Comparison of ENCODE assay signal across 24 cellular contexts in the genomic region with DNA sequence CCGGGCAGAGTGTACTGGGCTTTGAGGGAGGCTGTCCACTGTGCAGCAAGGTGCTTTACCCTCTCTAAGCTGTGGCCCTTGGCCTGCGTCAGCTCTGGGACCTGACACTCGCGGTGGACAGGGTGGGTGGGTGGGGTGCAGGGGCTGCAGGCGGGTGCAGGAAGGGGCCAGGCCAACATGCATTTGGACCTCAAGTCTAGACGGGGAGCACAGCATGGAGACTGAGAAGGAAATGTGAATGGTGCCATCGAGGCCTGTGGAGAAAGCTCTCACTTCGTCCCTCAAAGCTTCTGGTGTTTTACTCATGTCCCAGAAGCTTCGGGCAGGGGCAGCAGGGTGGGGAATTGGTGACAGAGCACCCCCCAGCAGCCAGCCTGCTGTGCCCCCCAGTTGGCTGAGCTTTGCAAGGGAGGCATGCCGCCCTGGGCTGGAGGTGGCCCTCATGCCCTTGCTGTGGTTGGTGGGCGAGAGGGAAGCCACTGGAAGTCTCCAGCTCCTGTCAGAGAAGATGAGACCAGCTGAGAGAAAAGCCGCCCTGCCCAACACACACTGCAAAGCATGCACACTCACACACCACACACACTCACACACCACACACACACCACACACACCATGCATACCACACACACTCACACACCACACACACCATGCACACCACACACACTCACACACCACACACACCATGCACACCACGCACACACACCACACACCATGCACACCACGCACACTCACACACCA. TPM values are rescaled to one million over a fixed set of nuclear protein-coding genes. Genes with fewer than 3 reads are reported as not detected.
DNase-seq lines count a peak whose midpoint lies in the region; ATAC-seq and TF ChIP-seq lines count a peak whose summit lies in the region.
"Had no signal": no experiment of that assay in that cellular context is flagged by ENCODE, and none has a peak within 500 bp of the region (broad histone marks: within the 10 kb centered on the region; RNA-seq: fewer than 3 reads in every experiment).

No MANE protein-coding gene starts in this region.

- no peaks in the 10 kb centered on the region for H3K27me3 ChIP-seq in endodermal cell (ENCODE audit: control insufficient read depth, insufficient read depth, low read length, poor library complexity, severe bottlenecking)
- H3K27me3 ChIP-seq: SJCRH30 had no signal

- no peaks in the 10 kb centered on the region for H3K9me3 ChIP-seq in HEK293 (ENCODE audit: control insufficient read depth, insufficient read depth, low read depth, low read length)
- no peaks in the 10 kb centered on the region for H3K9me3 ChIP-seq in endodermal cell (ENCODE audit: control insufficient read depth, low read length)
- H3K9me3 ChIP-seq: SJCRH30 had no signal

- DNase-seq in activated CD8-positive, alpha-beta memory T cell treated with anti-CD3 and anti-CD28 coated beads, Interleukin-2, amount 10 ng/mL, durations not matched to agents 7 days and 5 days = no peak
- no peak for DNase-seq in activated CD8-positive, alpha-beta memory T cell treated with anti-CD3 and anti-CD28 coated beads, Interleukin-2, amount 50 U/mL, for 4 hours
- DNase-seq in endodermal cell = peak; percentile 42
- no peak for DNase-seq in activated naive CD4-positive, alpha-beta T cell treated with anti-CD3 and anti-CD28 coated beads for 36 hours
- no peak for DNase-seq in GOT3 (lab: John Stamatoyannopoulos, UW)
- no peak for DNase-seq in HPDE6-E6E7 (ENCODE audit: extremely low spot score)
- DNase-seq: Calu3, DMS79 treated with DMSO at 0.1 percent for 48 hours, MM.1S, NCI-H2029, NCI-H2227 treated with DMSO at 0.1 percent for 48 hours, NCI-H526 treated with DMSO at 0.1 percent for 48 hours, PC-9, SJCRH30 had no signal

- H3K4me3 ChIP-seq in HEK293 (ENCODE audit: low read depth, low read length) = no peak overlapping the region
- H3K4me3 ChIP-seq in endodermal cell (ENCODE audit: low read length) = no peak overlapping the region
- H3K4me3 ChIP-seq: PC-9, SJCRH30 had no signal

- no peaks in the 10 kb centered on the region for H3K36me3 Mint-ChIP-seq in activated CD8-positive, alpha-beta memory T cell treated with anti-CD3 and anti-CD28 coated beads, Interleukin-2, amount 10 ng/mL, durations not matched to agents 7 days and 5 days
- H3K36me3 Mint-ChIP-seq in endodermal cell (ENCODE audit: low read depth) = no peaks in the 10 kb centered on the region
- H3K36me3 Mint-ChIP-seq in activated naive CD4-positive, alpha-beta T cell treated with anti-CD3 and anti-CD28 coated beads for 36 hours (ENCODE audit: low read depth) = no peaks in the 10 kb centered on the region
- H3K36me3 Mint-ChIP-seq: IgD-negative memory B cell had no signal

- intact Hi-C loops in activated naive CD4-positive, alpha-beta T cell treated with anti-CD3 and anti-CD28 coated beads for 36 hours (cut with micrococcal nuclease) = no loop called here

- H3K36me3 ChIP-seq in HEK293 (ENCODE audit: control insufficient read depth in 2 of 2, insufficient read depth in 1 of 2, low read length in 2 of 2) (no peaks in the 10 kb centered on the region), endodermal cell (ENCODE audit: control insufficient read depth, insufficient read depth, low read length) (no peaks in the 10 kb centered on the region)
- H3K36me3 ChIP-seq: SJCRH30 had no signal

- H3K9me3 Mint-ChIP-seq in activated CD8-positive, alpha-beta memory T cell treated with anti-CD3 and anti-CD28 coated beads, Interleukin-2, amount 10 ng/mL, durations not matched to agents 7 days and 5 days (ENCODE audit: low read depth) = no peaks in the 10 kb centered on the region
- H3K9me3 Mint-ChIP-seq in endodermal cell = peaks cover 24% of the 10 kb centered on the region
- H3K9me3 Mint-ChIP-seq in activated naive CD4-positive, alpha-beta T cell treated with anti-CD3 and anti-CD28 coated beads for 36 hours = no peaks in the 10 kb centered on the region
- H3K9me3 Mint-ChIP-seq: IgD-negative memory B cell had no signal

- no peaks in the 10 kb centered on the region for H3K4me1 Mint-ChIP-seq in activated CD8-positive, alpha-beta memory T cell treated with anti-CD3 and anti-CD28 coated beads, Interleukin-2, amount 10 ng/mL, durations not matched to agents 7 days and 5 days
- no peaks in the 10 kb centered on the region for H3K4me1 Mint-ChIP-seq in endodermal cell
- H3K4me1 Mint-ChIP-seq in activated naive CD4-positive, alpha-beta T cell treated with anti-CD3 and anti-CD28 coated beads for 36 hours (ENCODE audit: low read depth) = no peaks in the 10 kb centered on the region
- H3K4me1 Mint-ChIP-seq: IgD-negative memory B cell had no signal

- peak; percentile 51 for ATAC-seq in activated CD8-positive, alpha-beta memory T cell treated with anti-CD3 and anti-CD28 coated beads, Interleukin-2, amount 10 ng/mL, durations not matched to agents 7 days and 5 days
- ATAC-seq: Right ventricle myocardium inferior, SK-N-SH treated with all-trans-retinoic acid at 6 μM for 48 hours had no signal

- no peak overlapping the region for H3K4me3 Mint-ChIP-seq in activated CD8-positive, alpha-beta memory T cell treated with anti-CD3 and anti-CD28 coated beads, Interleukin-2, amount 10 ng/mL, durations not matched to agents 7 days and 5 days
- no peak overlapping the region for H3K4me3 Mint-ChIP-seq in endodermal cell
- H3K4me3 Mint-ChIP-seq in activated naive CD4-positive, alpha-beta T cell treated with anti-CD3 and anti-CD28 coated beads for 36 hours = no peak overlapping the region
- H3K4me3 Mint-ChIP-seq: IgD-negative memory B cell had no signal

- no peak overlapping the region for H3K9ac ChIP-seq in endodermal cell (ENCODE audit: extremely low read depth, low read length, poor library complexity, severe bottlenecking)
- H3K9ac ChIP-seq: KMS-11 had no signal

- no peaks in the 10 kb centered on the region for H3K27me3 Mint-ChIP-seq in activated CD8-positive, alpha-beta memory T cell treated with anti-CD3 and anti-CD28 coated beads, Interleukin-2, amount 10 ng/mL, durations not matched to agents 7 days and 5 days
- H3K27me3 Mint-ChIP-seq in endodermal cell (ENCODE audit: insufficient read depth) = no peaks in the 10 kb centered on the region
- no peaks in the 10 kb centered on the region for H3K27me3 Mint-ChIP-seq in activated naive CD4-positive, alpha-beta T cell treated with anti-CD3 and anti-CD28 coated beads for 36 hours (ENCODE audit: low read depth)
- H3K27me3 Mint-ChIP-seq: IgD-negative memory B cell had no signal

- POLR2A ChIA-PET in HEK293 (lab: Yijun Ruan, JAX) = no interaction called here

- H3K27ac ChIP-seq in HEK293 (ENCODE audit: extremely low read depth, low read depth, low read length) = no peak overlapping the region
- H3K27ac ChIP-seq in endodermal cell (ENCODE audit: low read depth, low read length) = no peak overlapping the region
- H3K27ac ChIP-seq: KMS-11, PC-9, SJCRH30 had no signal

- TF ChIP-seq CTCF in HEK293 (tag by site-specific recombination; IDR thresholded peaks at IDR 0.05) (no peak), endodermal cell (conservative IDR thresholded peaks at IDR 0.05) (no peak)

- CTCF ChIA-PET in activated CD8-positive, alpha-beta memory T cell treated with anti-CD3 and anti-CD28 coated beads, Interleukin-2, amount 10 ng/mL, durations not matched to agents 7 days and 5 days (lab: Charles Lee) = interaction anchor here (1.0 kb wide), 1 partner anchor 10 kb away, joined by 3 read pairs; no protein-coding TSS in a partner anchor
- CTCF ChIA-PET in HEK293 (lab: Yijun Ruan, JAX) = interaction anchor here (1.6 kb wide), 1 partner anchor 14 kb away, joined by 3 read pairs; no protein-coding TSS in a partner anchor
- CTCF ChIA-PET in activated naive CD4-positive, alpha-beta T cell treated with anti-CD3 and anti-CD28 coated beads for 36 hours (lab: Charles Lee) = no interaction called here

- no peak overlapping the region for H3K27ac Mint-ChIP-seq in activated CD8-positive, alpha-beta memory T cell treated with anti-CD3 and anti-CD28 coated beads, Interleukin-2, amount 10 ng/mL, durations not matched to agents 7 days and 5 days
- H3K27ac Mint-ChIP-seq in endodermal cell = no peak overlapping the region
- no peak overlapping the region for H3K27ac Mint-ChIP-seq in activated naive CD4-positive, alpha-beta T cell treated with anti-CD3 and anti-CD28 coated beads for 36 hours
- H3K27ac Mint-ChIP-seq: IgD-negative memory B cell had no signal

- H3K4me1 ChIP-seq in HEK293 (ENCODE audit: control insufficient read depth, insufficient read depth, low read length) (no peaks in the 10 kb centered on the region), endodermal cell (ENCODE audit: control insufficient read depth, insufficient read depth, low read length) (no peaks in the 10 kb centered on the region)
- H3K4me1 ChIP-seq: SJCRH30 had no signal

- WGBS in endodermal cell (ENCODE audit: insufficient coverage in 1 of 2, insufficient read length in 1 of 2), 2 experiments = 57 to 89% methylated on average over 1 to 11 of the region's 14 CpGs

RNA-seq across cellular contexts. Expression of gene PNMA6E, which starts 12.3 kb away (rescaled TPM):
- total RNA-seq in activated CD8-positive, alpha-beta memory T cell treated with anti-CD3 and anti-CD28 coated beads, Interleukin-2, amount 10 ng/mL, durations not matched to agents 7 days and 5 days = not detected
- not detected for total RNA-seq in endodermal cell
- polyA plus RNA-seq in endodermal cell (2013, experiment 1 of 2) = not detected
- polyA plus RNA-seq in endodermal cell (2013, experiment 2 of 2) = not detected
- total RNA-seq in activated naive CD4-positive, alpha-beta T cell treated with anti-CD3 and anti-CD28 coated beads for 36 hours = not detected
- total RNA-seq: A172, Calu3, H4, NCI-H460, PC-9, Right ventricle myocardium inferior, RPMI7951, SJCRH30 had no signal
- polyA plus RNA-seq: BJ, IgD-negative memory B cell had no signal

RNA-seq across cellular contexts. Expression of gene ZFP92, which starts 22.4 kb away (rescaled TPM):
- total RNA-seq in activated CD8-positive, alpha-beta memory T cell treated with anti-CD3 and anti-CD28 coated beads, Interleukin-2, amount 10 ng/mL, durations not matched to agents 7 days and 5 days = 1 to 10 TPM; 1.7 to 2.2 TPM
- under 1 TPM; 0.29 to 0.31 TPM for total RNA-seq in endodermal cell
- polyA plus RNA-seq in endodermal cell (2013, experiment 1 of 2) = 0.14 TPM
- polyA plus RNA-seq in endodermal cell (2013, experiment 2 of 2) = 0.08 TPM
- under 1 TPM; 0.59 to 0.74 TPM for total RNA-seq in activated naive CD4-positive, alpha-beta T cell treated with anti-CD3 and anti-CD28 coated beads for 36 hours
- total RNA-seq: H4, PC-9, RPMI7951, SJCRH30 had no signal

RNA-seq across cellular contexts. Expression of gene ZNF275, which starts 54.9 kb away (rescaled TPM):
- 10 to 100 TPM; 11.8 to 11.9 TPM for total RNA-seq in activated CD8-positive, alpha-beta memory T cell treated with anti-CD3 and anti-CD28 coated beads, Interleukin-2, amount 10 ng/mL, durations not matched to agents 7 days and 5 days
- total RNA-seq in endodermal cell = 10 to 100 TPM; 11.0 to 12.6 TPM
- 10.8 TPM for polyA plus RNA-seq in endodermal cell (2013, experiment 1 of 2)
- 9.8 TPM for polyA plus RNA-seq in endodermal cell (2013, experiment 2 of 2)
- 10 to 100 TPM; 10.8 to 11.5 TPM for total RNA-seq in activated naive CD4-positive, alpha-beta T cell treated with anti-CD3 and anti-CD28 coated beads for 36 hours

RNA-seq across cellular contexts. Expression of gene TREX2, which starts 57.0 kb away (rescaled TPM):
- 1 to 10 TPM; 1.8 to 2.0 TPM for total RNA-seq in activated CD8-positive, alpha-beta memory T cell treated with anti-CD3 and anti-CD28 coated beads, Interleukin-2, amount 10 ng/mL, durations not matched to agents 7 days and 5 days
- total RNA-seq in endodermal cell = under 1 TPM; 0.35 to 0.70 TPM
- polyA plus RNA-seq in endodermal cell (2013, experiment 1 of 2) = not detected
- not detected for polyA plus RNA-seq in endodermal cell (2013, experiment 2 of 2)
- total RNA-seq in activated naive CD4-positive, alpha-beta T cell treated with anti-CD3 and anti-CD28 coated beads for 36 hours = 1 to 10 TPM; 1.0 to 1.2 TPM
- total RNA-seq: Right ventricle myocardium inferior, RPMI7951 had no signal
